14 cellular contexts compared by ENCODE assay signal in the genomic region with DNA sequence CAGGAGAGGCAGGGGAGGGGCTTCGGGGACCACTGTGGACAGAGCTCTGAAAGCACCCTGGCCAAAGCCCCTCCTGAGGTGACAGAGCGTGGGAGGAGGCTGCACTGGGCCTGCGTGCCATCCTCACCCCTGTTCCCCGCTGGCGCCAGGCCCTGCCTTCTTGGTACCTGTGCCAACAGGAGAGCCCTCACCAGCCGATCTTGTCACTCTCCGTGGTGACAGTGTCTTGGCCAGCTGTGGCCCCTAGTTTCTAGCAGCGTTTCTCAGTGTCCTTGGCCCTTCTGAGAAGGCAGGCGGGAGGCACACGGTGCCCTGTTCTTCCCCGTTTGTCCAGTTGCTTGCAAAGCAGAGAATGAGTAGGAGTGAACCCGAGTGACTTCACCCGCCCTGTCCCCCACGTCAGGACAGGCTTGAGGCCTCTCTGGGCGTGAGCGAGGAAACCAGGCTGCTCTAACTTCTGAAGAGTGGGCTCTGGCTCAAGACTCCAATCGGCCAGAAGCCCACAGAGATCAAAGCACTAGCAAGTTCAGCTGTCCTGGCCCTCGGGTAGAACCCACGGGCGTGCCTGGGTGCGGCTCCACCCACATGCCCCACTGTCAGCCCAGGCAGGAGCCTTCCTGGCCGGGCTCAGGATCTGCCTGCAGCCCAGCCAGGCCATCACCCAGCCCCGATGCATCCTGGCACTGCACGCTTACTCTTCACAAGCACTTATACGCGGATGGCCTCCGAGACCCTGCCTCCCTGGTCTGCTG.
DNase-seq lines count a peak whose midpoint lies in the region; ATAC-seq and TF ChIP-seq lines count a peak whose summit lies in the region.
"Had no signal": no experiment of that assay in that cellular context is flagged by ENCODE, and none has a peak within 500 bp of the region (broad histone marks: within the 10 kb centered on the region; RNA-seq: fewer than 3 reads in every experiment).

No MANE protein-coding gene starts in this region.

- TF ChIP-seq POLR2A in IMR-90 (IDR thresholded peaks at IDR 0.05; ENCODE audit: low read depth, low read length): no peak

- H3K4me1 ChIP-seq in IMR-90 (ENCODE audit: control insufficient read depth, insufficient read depth, low read length): no peaks in the 10 kb centered on the region

- H3K4me3 Mint-ChIP-seq in endothelial cell (ENCODE audit: unreplicated experiment): no peak overlapping the region
- H3K4me3 Mint-ChIP-seq in nephron progenitor cell: no peak overlapping the region
- H3K4me3 Mint-ChIP-seq: activated CD4-positive, alpha-beta memory T cell treated with anti-CD3 and anti-CD28 coated beads, Interleukin-2, amount 10 ng/mL, durations not matched to agents 7 days and 5 days had no signal

- TF ChIP-seq RAD21 in IMR-90 (IDR thresholded peaks at IDR 0.05; ENCODE audit: low read length): no peak

- no peak overlapping the region for H3K23ac ChIP-seq in IMR-90 (ENCODE audit: low read depth, low read length)

- H3K27me3 Mint-ChIP-seq in endothelial cell (ENCODE audit: unreplicated experiment) (peaks cover 4% of the 10 kb centered on the region), nephron progenitor cell (ENCODE audit: low read depth, poor library complexity) (peaks cover 5% of the 10 kb centered on the region)

- no peak overlapping the region for H3K4me3 ChIP-seq in IMR-90 (ENCODE audit: insufficient read depth, low read depth, low read length)
- H3K4me3 ChIP-seq: GM23248 had no signal

- H2BK5ac ChIP-seq in IMR-90 (ENCODE audit: low read depth, low read length, poor library complexity, severe bottlenecking): no peak overlapping the region

- peak overlapping the region; percentile 42 for H3K27ac Mint-ChIP-seq in endothelial cell (ENCODE audit: unreplicated experiment)
- H3K27ac Mint-ChIP-seq in nephron progenitor cell: peak overlapping the region; percentile 34
- H3K27ac Mint-ChIP-seq: activated CD4-positive, alpha-beta memory T cell treated with anti-CD3 and anti-CD28 coated beads, Interleukin-2, amount 10 ng/mL, durations not matched to agents 7 days and 5 days had no signal

- H3K27me3 ChIP-seq in IMR-90 (ENCODE audit: control insufficient read depth, insufficient read depth, low read length): no peaks in the 10 kb centered on the region

- no peak overlapping the region for H4K91ac ChIP-seq in IMR-90 (ENCODE audit: insufficient read depth, low read depth, low read length)

- DNase-seq in COLO668 (lab: John Stamatoyannopoulos, UW; ENCODE audit: unreplicated experiment): peak; percentile 47
- DNase-seq in IMR-90: no peak
- DNase-seq in endothelial cell (ENCODE audit: low spot score): no peak
- DNase-seq in nephron progenitor cell: no peak
- DNase-seq in islet precursor cell: no peak
- DNase-seq: activated CD4-positive, alpha-beta memory T cell treated with anti-CD3 and anti-CD28 coated beads, Interleukin-2, amount 10 ng/mL, durations not matched to agents 7 days and 5 days; AML-193; GM23248; NCI-H187; NCI-H524 treated with DMSO at 0.1 percent for 48 hours had no signal

- H3K14ac ChIP-seq in IMR-90 (replicated peaks; ENCODE audit: low read depth, low read length): no peak overlapping the region

- no peak overlapping the region for H3K4me2 ChIP-seq in IMR-90 (ENCODE audit: low read depth, low read length)

- H2AK9ac ChIP-seq in IMR-90 (replicated peaks; ENCODE audit: low read depth, low read length, poor library complexity): no peak overlapping the region

- no peak overlapping the region for H4K8ac ChIP-seq in IMR-90 (ENCODE audit: low read depth in 2 of 2, low read length in 2 of 2)

- no peaks in the 10 kb centered on the region for H3K9me3 ChIP-seq in IMR-90 (ENCODE audit: control insufficient read depth, insufficient read depth, low read length)

- 0 out of 2 replicates have a peak, but pooled peaks cover 3% of the 10 kb centered on the region for H3K9me1 ChIP-seq in IMR-90 (ENCODE audit: insufficient read depth, low read length)

- H3K27ac ChIP-seq in IMR-90 (ENCODE audit: insufficient read depth, low read length): no peak overlapping the region
- H3K27ac ChIP-seq: GM23248 had no signal

- H3K9ac ChIP-seq in IMR-90 (ENCODE audit: low read depth, low read length): no peak overlapping the region
- H3K9ac ChIP-seq: GM23248 had no signal

- H3K56ac ChIP-seq in IMR-90 (ENCODE audit: extremely low read depth, insufficient read depth, low read length): no peak overlapping the region

- intact Hi-C loops in IMR-90 (cut with micrococcal nuclease): no loop called here

- no peaks in the 10 kb centered on the region for H4K20me1 ChIP-seq in IMR-90 (ENCODE audit: insufficient read depth, low read length)

- no peak overlapping the region for H2AK5ac ChIP-seq in IMR-90 (ENCODE audit: low read depth, low read length)

- WGBS in IMR-90 (ENCODE audit: extremely low coverage in 2 of 2, insufficient read length in 1 of 2), 2 experiments: 63% methylated on average over 18 of the region's 27 CpGs; no CpG with 5 or more reads in 1 of the 2 experiments

- in situ Hi-C loops in IMR-90 (cut with MboI; ENCODE audit: low sequenced_read_pairs): no loop called here

- ATAC-seq in IMR-90 (ENCODE audit: low read depth) (no peak), HG03039 (IDR thresholded peaks at IDR 0.05; ENCODE audit: unreplicated experiment) (no peak), GM18502 (IDR thresholded peaks at IDR 0.05; ENCODE audit: poor library complexity, unreplicated experiment) (no peak), GM21717 (IDR thresholded peaks at IDR 0.05; ENCODE audit: unreplicated experiment) (no peak)
- ATAC-seq: Panc1 had no signal

- BruUV-seq in IMR-90 (replicated peaks; lab: Mats Ljungman, UMichigan): TSS peak; percentile 12

- no peak overlapping the region for H2BK20ac ChIP-seq in IMR-90 (ENCODE audit: low read depth, low read length)

- POLR2A ChIA-PET in IMR-90 (lab: Charles Lee; ENCODE audit: unreplicated experiment): no interaction called here

- TF ChIP-seq CTCF in IMR-90 (conservative IDR thresholded peaks at IDR 0.05; ENCODE audit: low read depth, low read length) (no peak), endothelial cell (IDR thresholded peaks at IDR 0.05; ENCODE audit: unreplicated experiment) (no peak), nephron progenitor cell (IDR thresholded peaks at IDR 0.05) (no peak)

- H3K9me3 Mint-ChIP-seq in endothelial cell (ENCODE audit: unreplicated experiment) (no peaks in the 10 kb centered on the region), nephron progenitor cell (no peaks in the 10 kb centered on the region)
- H3K9me3 Mint-ChIP-seq: activated CD4-positive, alpha-beta memory T cell treated with anti-CD3 and anti-CD28 coated beads, Interleukin-2, amount 10 ng/mL, durations not matched to agents 7 days and 5 days had no signal

- H3K79me1 ChIP-seq in IMR-90 (ENCODE audit: low read depth in 1 of 2, low read length in 2 of 2): no peaks in the 10 kb centered on the region

- dilution Hi-C loops in IMR-90 (cut with HindIII; ENCODE audit: low sequenced_read_pairs, unreplicated experiment): no loop called here

- H3K36me3 Mint-ChIP-seq in endothelial cell (ENCODE audit: low read depth, unreplicated experiment): no peaks in the 10 kb centered on the region
- H3K36me3 Mint-ChIP-seq in nephron progenitor cell (ENCODE audit: low read depth): peaks cover 19% of the 10 kb centered on the region

- CTCF ChIA-PET in IMR-90 (lab: Yijun Ruan, JAX): no interaction called here

- H2BK15ac ChIP-seq in IMR-90 (ENCODE audit: low read depth, low read length): no peak overlapping the region

- H2AFZ ChIP-seq in IMR-90 (replicated peaks; ENCODE audit: low read length, poor library complexity): peak overlapping the region; percentile 32
- H2AFZ ChIP-seq: GM23248 had no signal

- no peak overlapping the region for H2BK120ac ChIP-seq in IMR-90 (ENCODE audit: low read depth, low read length)

- peaks cover 6% of the 10 kb centered on the region; the same call in 1 of the 2 replicates for H3K36me3 ChIP-seq in IMR-90 (ENCODE audit: control insufficient read depth, insufficient read depth, low read length)

- H3K18ac ChIP-seq in IMR-90 (ENCODE audit: low read depth, low read length): no peak overlapping the region

- H4K5ac ChIP-seq in IMR-90 (ENCODE audit: low read depth, low read length): no peak overlapping the region

- no peak overlapping the region for H3K4ac ChIP-seq in IMR-90 (ENCODE audit: low read depth, low read length)

- H3K4me1 Mint-ChIP-seq in endothelial cell (ENCODE audit: unreplicated experiment) (peaks cover 20% of the 10 kb centered on the region), nephron progenitor cell (peaks cover 83% of the 10 kb centered on the region)
- H3K4me1 Mint-ChIP-seq: activated CD4-positive, alpha-beta memory T cell treated with anti-CD3 and anti-CD28 coated beads, Interleukin-2, amount 10 ng/mL, durations not matched to agents 7 days and 5 days had no signal

TF ChIP-seq in IMR-90, 13 proteins besides CTCF, POLR2A, EP300 and RAD21:
- TF ChIP-seq BHLHE40 (IDR thresholded peaks at IDR 0.05; ENCODE audit: low read depth, low read length) (no peak), CHD1 (IDR thresholded peaks at IDR 0.05; ENCODE audit: low read depth, low read length) (no peak), MAZ (IDR thresholded peaks at IDR 0.05; ENCODE audit: borderline replicate concordance, low read depth, low read length) (no peak), NFE2L2 (IDR thresholded peaks at IDR 0.05; ENCODE audit: low read depth, low read length) (no peak), MXI1 (IDR thresholded peaks at IDR 0.05; ENCODE audit: borderline replicate concordance, low read depth, low read length) (no peak), CEBPB (IDR thresholded peaks at IDR 0.05; ENCODE audit: low read depth, low read length) (no peak), RCOR1 (IDR thresholded peaks at IDR 0.05; ENCODE audit: insufficient replicate concordance, low read length) (no peak), RFX5 (IDR thresholded peaks at IDR 0.05; ENCODE audit: low read depth, low read length) (no peak), MAFK (IDR thresholded peaks at IDR 0.05; ENCODE audit: low read depth, low read length) (no peak)
- TF ChIP-seq, protein P1, sequence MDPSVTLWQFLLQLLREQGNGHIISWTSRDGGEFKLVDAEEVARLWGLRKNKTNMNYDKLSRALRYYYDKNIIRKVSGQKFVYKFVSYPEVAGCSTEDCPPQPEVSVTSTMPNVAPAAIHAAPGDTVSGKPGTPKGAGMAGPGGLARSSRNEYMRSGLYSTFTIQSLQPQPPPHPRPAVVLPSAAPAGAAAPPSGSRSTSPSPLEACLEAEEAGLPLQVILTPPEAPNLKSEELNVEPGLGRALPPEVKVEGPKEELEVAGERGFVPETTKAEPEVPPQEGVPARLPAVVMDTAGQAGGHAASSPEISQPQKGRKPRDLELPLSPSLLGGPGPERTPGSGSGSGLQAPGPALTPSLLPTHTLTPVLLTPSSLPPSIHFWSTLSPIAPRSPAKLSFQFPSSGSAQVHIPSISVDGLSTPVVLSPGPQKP (IDR thresholded peaks at IDR 0.05; ENCODE audit: borderline replicate concordance, low read depth, low read length): no peak
